Comparison of ENCODE assay signal across 2 cellular contexts in genomic region chr3:196492080-196492479, GRCh38.
TF ChIP-seq lines count a peak whose summit lies in the region.

No MANE protein-coding gene starts in this region.

TF ChIP-seq in HEK293, 187 proteins besides CTCF, POLR2A, EP300 and RAD21:
- TF ChIP-seq, protein P1, sequence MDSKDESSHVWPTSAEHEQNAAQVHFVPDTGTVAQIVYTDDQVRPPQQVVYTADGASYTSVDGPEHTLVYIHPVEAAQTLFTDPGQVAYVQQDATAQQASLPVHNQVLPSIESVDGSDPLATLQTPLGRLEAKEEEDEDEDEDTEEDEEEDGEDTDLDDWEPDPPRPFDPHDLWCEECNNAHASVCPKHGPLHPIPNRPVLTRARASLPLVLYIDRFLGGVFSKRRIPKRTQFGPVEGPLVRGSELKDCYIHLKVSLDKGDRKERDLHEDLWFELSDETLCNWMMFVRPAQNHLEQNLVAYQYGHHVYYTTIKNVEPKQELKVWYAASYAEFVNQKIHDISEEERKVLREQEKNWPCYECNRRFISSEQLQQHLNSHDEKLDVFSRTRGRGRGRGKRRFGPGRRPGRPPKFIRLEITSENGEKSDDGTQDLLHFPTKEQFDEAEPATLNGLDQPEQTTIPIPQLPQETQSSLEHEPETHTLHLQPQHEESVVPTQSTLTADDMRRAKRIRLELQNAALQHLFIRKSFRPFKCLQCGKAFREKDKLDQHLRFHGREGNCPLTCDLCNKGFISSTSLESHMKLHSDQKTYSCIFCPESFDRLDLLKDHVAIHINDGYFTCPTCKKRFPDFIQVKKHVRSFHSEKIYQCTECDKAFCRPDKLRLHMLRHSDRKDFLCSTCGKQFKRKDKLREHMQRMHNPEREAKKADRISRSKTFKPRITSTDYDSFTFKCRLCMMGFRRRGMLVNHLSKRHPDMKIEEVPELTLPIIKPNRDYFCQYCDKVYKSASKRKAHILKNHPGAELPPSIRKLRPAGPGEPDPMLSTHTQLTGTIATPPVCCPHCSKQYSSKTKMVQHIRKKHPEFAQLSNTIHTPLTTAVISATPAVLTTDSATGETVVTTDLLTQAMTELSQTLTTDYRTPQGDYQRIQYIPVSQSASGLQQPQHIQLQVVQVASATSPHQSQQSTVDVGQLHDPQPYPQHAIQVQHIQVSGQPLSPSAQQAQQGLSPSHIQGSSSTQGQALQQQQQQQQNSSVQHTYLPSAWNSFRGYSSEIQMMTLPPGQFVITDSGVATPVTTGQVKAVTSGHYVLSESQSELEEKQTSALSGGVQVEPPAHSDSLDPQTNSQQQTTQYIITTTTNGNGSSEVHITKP (tag by site-specific recombination; IDR thresholded peaks at IDR 0.05), result no peak
- TF ChIP-seq ZBTB20 (tag by site-specific recombination; IDR thresholded peaks at IDR 0.05) (no peak), ZBTB1 (tag by site-specific recombination; IDR thresholded peaks at IDR 0.05) (no peak), ZNF121 (tag by site-specific recombination; IDR thresholded peaks at IDR 0.05) (peak; percentile 79)
- TF ChIP-seq, protein P2, sequence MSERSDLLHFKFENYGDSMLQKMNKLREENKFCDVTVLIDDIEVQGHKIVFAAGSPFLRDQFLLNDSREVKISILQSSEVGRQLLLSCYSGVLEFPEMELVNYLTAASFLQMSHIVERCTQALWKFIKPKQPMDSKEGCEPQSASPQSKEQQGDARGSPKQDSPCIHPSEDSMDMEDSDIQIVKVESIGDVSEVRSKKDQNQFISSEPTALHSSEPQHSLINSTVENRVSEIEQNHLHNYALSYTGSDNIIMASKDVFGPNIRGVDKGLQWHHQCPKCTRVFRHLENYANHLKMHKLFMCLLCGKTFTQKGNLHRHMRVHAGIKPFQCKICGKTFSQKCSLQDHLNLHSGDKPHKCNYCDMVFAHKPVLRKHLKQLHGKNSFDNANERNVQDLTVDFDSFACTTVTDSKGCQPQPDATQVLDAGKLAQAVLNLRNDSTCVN (tag by site-specific recombination; optimal IDR thresholded peaks at IDR 0.05), result no peak

TF ChIP-seq in K562, 482 proteins besides CTCF, POLR2A, EP300 and RAD21:
- peak; percentile 12 for TF ChIP-seq RBM25 (IDR thresholded peaks at IDR 0.05; ENCODE audit: low read depth, low read length, severe bottlenecking)
- TF ChIP-seq SFPQ (IDR thresholded peaks at IDR 0.05; ENCODE audit: low read depth, low read length), result no peak
- peak; percentile 95 for TF ChIP-seq ZNF121 (CRISPR knock-in tag; conservative IDR thresholded peaks at IDR 0.05)
TF ChIP-seq in K562: peak in this region for 2.
